Comparison of ENCODE assay signal across 25 cellular contexts in genomic region chrX:18465051-18465450, GRCh38. TPM values are rescaled to one million over a fixed set of nuclear protein-coding genes. Genes with fewer than 3 reads are reported as not detected.
DNase-seq lines count a peak whose midpoint lies in the region; ATAC-seq, FAIRE-seq and TF ChIP-seq lines count a peak whose summit lies in the region.
"Had no signal": no experiment of that assay in that cellular context is flagged by ENCODE, and none has a peak within 500 bp of the region (broad histone marks: within the 10 kb centered on the region; RNA-seq: fewer than 3 reads in every experiment).

No MANE protein-coding gene starts in this region.

- H3K4me3 ChIP-seq in A549: no peak overlapping the region
- H3K4me3 ChIP-seq in PC-3 (ENCODE audit: low read length): no peak overlapping the region
- H3K4me3 ChIP-seq: BLaER1 treated with 17β-estradiol and CSF1 and Interleukin-3, amounts not matched to agents 10 nM and 100 nM; GM12878; GM23338 had no signal

- BruUV-seq in PC-3 (replicated peaks; lab: Mats Ljungman, UMichigan): no TSS peak

- H3K9me3 Mint-ChIP-seq in natural killer cell treated with Interleukin-12 subunit alpha and Interleukin-12 subunit beta and Interleukin-15 and Interleukin-18, amount 100 ng/mL, for 72 hours: no peaks in the 10 kb centered on the region
- H3K9me3 Mint-ChIP-seq: CD4-positive, alpha-beta T cell; CD8-positive, alpha-beta memory T cell; GM23338 had no signal

- H3K36me3 ChIP-seq in PC-3 (ENCODE audit: low read depth, low read length): no peaks in the 10 kb centered on the region
- H3K36me3 ChIP-seq: BE2C; BLaER1 treated with 17β-estradiol and CSF1 and Interleukin-3, amounts not matched to agents 10 nM and 100 nM had no signal

- H3K27ac ChIP-seq in A549 (no peak overlapping the region), PC-3 (ENCODE audit: low read length) (no peak overlapping the region)
- H3K27ac ChIP-seq: 22Rv1; BLaER1 treated with 17β-estradiol and CSF1 and Interleukin-3, amounts not matched to agents 10 nM and 100 nM had no signal

- H3K9me3 ChIP-seq in A549: no peaks in the 10 kb centered on the region
- H3K9me3 ChIP-seq in PC-3 (ENCODE audit: low read length): no peaks in the 10 kb centered on the region
- H3K9me3 ChIP-seq: BE2C; BLaER1 treated with 17β-estradiol and CSF1 and Interleukin-3, amounts not matched to agents 10 nM and 100 nM had no signal

- H3K27ac Mint-ChIP-seq in natural killer cell treated with Interleukin-12 subunit alpha and Interleukin-12 subunit beta and Interleukin-15 and Interleukin-18, amount 100 ng/mL, for 72 hours: no peak overlapping the region
- H3K27ac Mint-ChIP-seq: CD4-positive, alpha-beta T cell; CD8-positive, alpha-beta memory T cell; GM23338; H9 had no signal

- intact Hi-C loops in PC-3 (cut with micrococcal nuclease): no loop called here

- peaks cover 0 to 4% of the 10 kb centered on the region in 2 donors for H3K27me3 Mint-ChIP-seq in natural killer cell treated with Interleukin-12 subunit alpha and Interleukin-12 subunit beta and Interleukin-15 and Interleukin-18, amount 100 ng/mL, for 72 hours
- H3K27me3 Mint-ChIP-seq: CD4-positive, alpha-beta T cell; CD8-positive, alpha-beta memory T cell had no signal

- H3K4me1 Mint-ChIP-seq in natural killer cell treated with Interleukin-12 subunit alpha and Interleukin-12 subunit beta and Interleukin-15 and Interleukin-18, amount 100 ng/mL, for 72 hours (ENCODE audit: low read depth in 2 of 2): peaks cover 0 to 3% of the 10 kb centered on the region in 2 donors
- H3K4me1 Mint-ChIP-seq: CD14-positive monocyte; CD8-positive, alpha-beta memory T cell had no signal

- 49% methylated on average over 4 of the region's 4 CpGs for WGBS in A549 (ENCODE audit: missing lambda C conversion rate)

- TF ChIP-seq POLR2A in A549 (IDR thresholded peaks at IDR 0.05; ENCODE audit: low read length): no peak

- TF ChIP-seq CTCF in A549 (IDR thresholded peaks at IDR 0.05) (no peak), PC-3 (conservative IDR thresholded peaks at IDR 0.05; ENCODE audit: low read depth, low read length) (no peak)

- CTCF ChIA-PET in A549 (lab: Yijun Ruan, JAX): no interaction called here
- CTCF ChIA-PET in PC-3 (lab: Charles Lee): interaction anchor here (0.5 kb wide), 1 partner anchor 55 kb away, joined by 3 read pairs; no protein-coding TSS in a partner anchor

- no peak overlapping the region for H3K9ac ChIP-seq in PC-3 (ENCODE audit: low read length)
- H3K9ac ChIP-seq: BLaER1 treated with 17β-estradiol and CSF1 and Interleukin-3, amounts not matched to agents 10 nM and 100 nM had no signal

- no peak overlapping the region for H3K4me3 Mint-ChIP-seq in natural killer cell treated with Interleukin-12 subunit alpha and Interleukin-12 subunit beta and Interleukin-15 and Interleukin-18, amount 100 ng/mL, for 72 hours
- H3K4me3 Mint-ChIP-seq: CD14-positive monocyte; CD4-positive, alpha-beta T cell; CD8-positive, alpha-beta memory T cell; GM23338; H9 had no signal

- H3K4me2 ChIP-seq in A549 (no peak overlapping the region), PC-3 (ENCODE audit: low read length) (no peak overlapping the region)
- H3K4me2 ChIP-seq: BLaER1 treated with 17β-estradiol and CSF1 and Interleukin-3, amounts not matched to agents 10 nM and 100 nM; GM23338 had no signal

- no peaks in the 10 kb centered on the region for H3K36me3 Mint-ChIP-seq in natural killer cell treated with Interleukin-12 subunit alpha and Interleukin-12 subunit beta and Interleukin-15 and Interleukin-18, amount 100 ng/mL, for 72 hours
- H3K36me3 Mint-ChIP-seq: CD8-positive, alpha-beta memory T cell had no signal

- TF ChIP-seq EP300 in A549 (IDR thresholded peaks at IDR 0.05): no peak

- no peaks in the 10 kb centered on the region for H3K9me2 ChIP-seq in PC-3 (replicated peaks; ENCODE audit: low read length)

- FAIRE-seq in A549 (lab: Jason Lieb, UNC): peak; percentile 89
- FAIRE-seq: A204.1, GM12878, GM18507 had no signal

- TF ChIP-seq RAD21 in A549 (conservative IDR thresholded peaks at IDR 0.05 in 1 of 2, IDR thresholded peaks at IDR 0.05 in 1 of 2): no peak

- H2AFZ ChIP-seq in PC-3 (ENCODE audit: low read length): no peak overlapping the region
- H2AFZ ChIP-seq: GM23338 had no signal

- no peaks in the 10 kb centered on the region for H3K79me2 ChIP-seq in PC-3 (ENCODE audit: low read length)

- H3F3A ChIP-seq in PC-3 (ENCODE audit: low read length, unreplicated experiment): no peaks in the 10 kb centered on the region

- POLR2A ChIA-PET in A549 (lab: Yijun Ruan, JAX): no interaction called here
- POLR2A ChIA-PET in PC-3 (lab: Charles Lee; ENCODE audit: unreplicated experiment): no interaction called here

- no peaks in the 10 kb centered on the region for H3K27me3 ChIP-seq in PC-3 (ENCODE audit: low read length)
- H3K27me3 ChIP-seq: BE2C had no signal

- H3K4me1 ChIP-seq in A549: peaks cover 17% of the 10 kb centered on the region
- H3K4me1 ChIP-seq in PC-3 (ENCODE audit: insufficient read depth, low read length): no peaks in the 10 kb centered on the region
- H3K4me1 ChIP-seq: BE2C; BLaER1 treated with 17β-estradiol and CSF1 and Interleukin-3, amounts not matched to agents 10 nM and 100 nM had no signal

- no peaks in the 10 kb centered on the region for H4K20me1 ChIP-seq in PC-3 (ENCODE audit: low read length)
- H4K20me1 ChIP-seq: BLaER1 treated with 17β-estradiol and CSF1 and Interleukin-3, amounts not matched to agents 10 nM and 100 nM had no signal

- ATAC-seq in A549: no peak
- ATAC-seq in PC-3: peak; percentile 58
- no peak for ATAC-seq in natural killer cell treated with Interleukin-12 subunit alpha and Interleukin-12 subunit beta and Interleukin-15 and Interleukin-18, amount 100 ng/mL, for 72 hours
- ATAC-seq: GM12878, GM23338, HCT116 had no signal

- peak in 1 of 2 experiments; percentile 6 for DNase-seq in A549 (ENCODE audit: low read depth in 1 of 2, low spot score in 1 of 2)
- DNase-seq in PC-3: peak; percentile 6
- peak; percentile 9 for DNase-seq in myocyte (ENCODE audit: low read depth)
- peak; percentile 4 for DNase-seq in superior temporal gyrus (ENCODE audit: extremely low spot score)
- no peak for DNase-seq in effector CD8-positive, alpha-beta T cell (lab: John Stamatoyannopoulos, UW)
- no peak for DNase-seq in activated CD4-positive, alpha-beta T cell treated with anti-CD3 and anti-CD28 coated beads, Interleukin-2, amount 50 U/mL, for 4 hours
- DNase-seq in natural killer cell treated with Interleukin-12 subunit alpha and Interleukin-12 subunit beta and Interleukin-15 and Interleukin-18, amount 100 ng/mL, for 72 hours (ENCODE audit: low spot score): no peak
- DNase-seq: ACHN; AML-193; BE2C; CD4-positive, alpha-beta T cell; CD8-positive, alpha-beta memory T cell; DMS 273 treated with DMSO at 0.1 percent for 48 hours; DMS79; EL; GDM1; H9 had no signal

TF ChIP-seq in A549, 52 proteins besides CTCF, POLR2A, EP300 and RAD21:
- TF ChIP-seq HOXB13 (CRISPR knock-in tag; IDR thresholded peaks at IDR 0.05; ENCODE audit: low read depth) (no peak), CHD4 (IDR thresholded peaks at IDR 0.05; ENCODE audit: borderline replicate concordance) (no peak), PBX3 (IDR thresholded peaks at IDR 0.05) (no peak), CHD2 (IDR thresholded peaks at IDR 0.05; ENCODE audit: low read length, partially characterized antibody) (no peak), GATA3 (IDR thresholded peaks at IDR 0.05; ENCODE audit: borderline replicate concordance) (no peak)

RNA-seq across cellular contexts. Expression of gene CDKL5, which starts 39.6 kb away (rescaled TPM):
- polyA plus RNA-seq in A549 (2011; rRNA removed) (19.4 and 22.8 TPM in 2 replicates), A549 (2017; fragmentation: RNase III; extraction: RNeasy Plus Mini Kit Qiagen cat#74134 plus additional on column Dnase treatment) (4.9 to 5.4 TPM (median 5.3 TPM) in 3 replicates)
- 2.0 and 2.6 TPM in 2 replicates for polyA plus RNA-seq in A549 (2012; cell fraction: cytosol; rRNA removed)
- 2.0 and 2.9 TPM in 2 replicates for polyA plus RNA-seq in A549 (2012; cell fraction: nucleus; rRNA removed)
- polyA minus RNA-seq in A549 (2011; rRNA and poly(A)+ RNA removed): 32.1 and 35.0 TPM in 2 replicates
- total RNA-seq in PC-3 (2014; rRNA removed) (2.4 and 2.9 TPM in 2 replicates), myocyte (4.9 and 5.0 TPM in 2 replicates)
- polyA plus RNA-seq in myocyte (2012): 1.3 TPM
- total RNA-seq in natural killer cell treated with Interleukin-12 subunit alpha and Interleukin-12 subunit beta and Interleukin-15 and Interleukin-18, amount 100 ng/mL, for 72 hours: 1 to 10 TPM; 1.5 to 2.2 TPM

Comparison
In these comparisons a context has a peak if more than half of its experiments do, and no peak if none do; other contexts are left out.
1. DNase-seq: peak in PC-3 (single experiment), myocyte (single experiment) and superior temporal gyrus (single experiment); none in effector CD8-positive, alpha-beta T cell (single experiment), activated CD4-positive, alpha-beta T cell treated with anti-CD3 and anti-CD28 coated beads, Interleukin-2, amount 50 U/mL, for 4 hours (0 of 2) and natural killer cell treated with Interleukin-12 subunit alpha and Interleukin-12 subunit beta and Interleukin-15 and Interleukin-18, amount 100 ng/mL, for 72 hours (single experiment).